15 cellular contexts compared by ENCODE assay signal in the genomic region with DNA sequence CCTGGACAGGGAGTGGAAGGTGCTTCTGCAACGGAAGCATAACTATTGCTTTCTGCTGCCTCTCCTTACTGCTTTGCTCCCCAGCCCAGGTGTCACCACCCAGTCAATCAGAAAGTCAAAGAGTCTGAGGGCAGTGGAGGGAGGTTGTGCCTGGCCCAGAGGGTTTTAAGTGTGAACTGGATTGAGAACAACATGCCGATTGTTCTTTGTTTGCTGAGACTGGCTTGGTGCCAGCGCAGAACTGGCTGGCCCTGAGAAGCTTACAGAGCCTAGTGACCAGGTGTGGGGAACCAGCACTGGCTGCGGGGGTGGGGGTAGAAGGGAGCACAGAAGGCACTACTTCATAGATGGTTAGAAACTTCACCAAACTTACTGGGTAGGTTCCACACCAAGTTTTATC. TPM values are rescaled to one million over a fixed set of nuclear protein-coding genes. Genes with fewer than 3 reads are reported as not detected.
A peak's percentile ranks its signal among the peaks of the same experiment; 100 is the strongest.
DNase-seq lines count a peak whose midpoint lies in the region; ATAC-seq, FAIRE-seq and TF ChIP-seq lines count a peak whose summit lies in the region.
"Had no signal": no experiment of that assay in that cellular context is flagged by ENCODE, and none has a peak within 500 bp of the region (broad histone marks: within the 10 kb centered on the region; RNA-seq: fewer than 3 reads in every experiment).

No MANE protein-coding gene starts in this region.

- intact Hi-C loops in left cardiac atrium (cut with DNase I), result loop anchor here in 1 of 2 donors (10.0 kb wide), 1 partner anchor 306 kb away; no protein-coding TSS in a partner anchor

- TF ChIP-seq CTCF in retinal pigment epithelial cell (conservative IDR thresholded peaks at IDR 0.05; ENCODE audit: low read depth, low read length), result no peak

- peak; percentile 91 for DNase-seq in NCI-H748 treated with DMSO at 0.1 percent for 48 hours (lab: John Stamatoyannopoulos, UW)
- peak; percentile 20 for DNase-seq in left cardiac atrium
- peak; percentile 74 for DNase-seq in retinal pigment epithelial cell (ENCODE audit: low read depth)
- DNase-seq in activated CD4-positive, alpha-beta T cell treated with anti-CD3 and anti-CD28 coated beads, Interleukin-2, amount 10 ng/mL, durations not matched to agents 7 days and 5 days, result no peak
- DNase-seq in 8988T, result no peak
- no peak for DNase-seq in GM19239 (ENCODE audit: insufficient read length, low spot score)
- DNase-seq in activated CD4-positive, alpha-beta T cell treated with anti-CD3 and anti-CD28 coated beads for 1 hour, result no peak
- DNase-seq: activated naive CD8-positive, alpha-beta T cell treated with anti-CD3 and anti-CD28 coated beads for 36 hours; DND-41; HCEC 1CT; WERI-Rb-1 had no signal

- H3K27me3 Mint-ChIP-seq in activated CD4-positive, alpha-beta T cell treated with anti-CD3 and anti-CD28 coated beads, Interleukin-2, amount 10 ng/mL, durations not matched to agents 7 days and 5 days, result no peaks in the 10 kb centered on the region
- H3K27me3 Mint-ChIP-seq: activated naive CD8-positive, alpha-beta T cell treated with anti-CD3 and anti-CD28 coated beads for 36 hours had no signal

- POLR2A ChIA-PET in activated CD4-positive, alpha-beta T cell treated with anti-CD3 and anti-CD28 coated beads, Interleukin-2, amount 10 ng/mL, durations not matched to agents 7 days and 5 days (lab: Charles Lee), result no interaction called here

- H3K9me3 Mint-ChIP-seq in activated CD4-positive, alpha-beta T cell treated with anti-CD3 and anti-CD28 coated beads, Interleukin-2, amount 10 ng/mL, durations not matched to agents 7 days and 5 days, result peaks cover 17% of the 10 kb centered on the region

- CTCF ChIA-PET in activated CD4-positive, alpha-beta T cell treated with anti-CD3 and anti-CD28 coated beads, Interleukin-2, amount 10 ng/mL, durations not matched to agents 7 days and 5 days (lab: Charles Lee), result no interaction called here

- H3K36me3 Mint-ChIP-seq in activated CD4-positive, alpha-beta T cell treated with anti-CD3 and anti-CD28 coated beads, Interleukin-2, amount 10 ng/mL, durations not matched to agents 7 days and 5 days (ENCODE audit: low read depth), result no peaks in the 10 kb centered on the region

- H3K4me1 Mint-ChIP-seq in activated CD4-positive, alpha-beta T cell treated with anti-CD3 and anti-CD28 coated beads, Interleukin-2, amount 10 ng/mL, durations not matched to agents 7 days and 5 days, result no peaks in the 10 kb centered on the region

- no peak overlapping the region for H3K4me3 Mint-ChIP-seq in activated CD4-positive, alpha-beta T cell treated with anti-CD3 and anti-CD28 coated beads, Interleukin-2, amount 10 ng/mL, durations not matched to agents 7 days and 5 days
- H3K4me3 Mint-ChIP-seq: activated naive CD8-positive, alpha-beta T cell treated with anti-CD3 and anti-CD28 coated beads for 36 hours; stimulated activated naive CD8-positive, alpha-beta T cell treated with anti-CD3 and anti-CD28 coated beads, Interleukin-15, Interleukin-2, amounts not matched to agents 100 ng/mL and 50 ng/mL, for 24 hours had no signal

- H3K27ac Mint-ChIP-seq in activated CD4-positive, alpha-beta T cell treated with anti-CD3 and anti-CD28 coated beads, Interleukin-2, amount 10 ng/mL, durations not matched to agents 7 days and 5 days, result no peak overlapping the region
- H3K27ac Mint-ChIP-seq: activated naive CD8-positive, alpha-beta T cell treated with anti-CD3 and anti-CD28 coated beads for 36 hours; stimulated activated naive CD8-positive, alpha-beta T cell treated with anti-CD3 and anti-CD28 coated beads, Interleukin-15, Interleukin-2, amounts not matched to agents 100 ng/mL and 50 ng/mL, for 24 hours had no signal

- FAIRE-seq in GM19239 (lab: Jason Lieb, UNC), result no peak

- ATAC-seq in HG03342 (IDR thresholded peaks at IDR 0.05; ENCODE audit: unreplicated experiment), result peak; percentile 60
- ATAC-seq in left cardiac atrium, result no peak
- ATAC-seq: esophagus mucosa had no signal

- no peak overlapping the region for H3K4me3 ChIP-seq in retinal pigment epithelial cell (ENCODE audit: low read length)
- H3K4me3 ChIP-seq: lung had no signal

RNA-seq across cellular contexts. Expression of gene ENPP4, which starts 31.1 kb away (rescaled TPM):
- total RNA-seq in left cardiac atrium, result 10 to 100 TPM; 20.2 to 28.1 TPM
- total RNA-seq in activated CD4-positive, alpha-beta T cell treated with anti-CD3 and anti-CD28 coated beads, Interleukin-2, amount 10 ng/mL, durations not matched to agents 7 days and 5 days, result 1 to 10 TPM; 5.0 to 6.7 TPM

Comparison
In these comparisons a context has a peak if more than half of its experiments do, and no peak if none do; other contexts are left out.
1. DNase-seq: peak in NCI-H748 treated with DMSO at 0.1 percent for 48 hours (single experiment), left cardiac atrium (single experiment) and retinal pigment epithelial cell (single experiment); none in activated CD4-positive, alpha-beta T cell treated with anti-CD3 and anti-CD28 coated beads, Interleukin-2, amount 10 ng/mL, durations not matched to agents 7 days and 5 days (single experiment), 8988T (single experiment), GM19239 (single experiment) and activated CD4-positive, alpha-beta T cell treated with anti-CD3 and anti-CD28 coated beads for 1 hour (single experiment).